In the genomic region with DNA sequence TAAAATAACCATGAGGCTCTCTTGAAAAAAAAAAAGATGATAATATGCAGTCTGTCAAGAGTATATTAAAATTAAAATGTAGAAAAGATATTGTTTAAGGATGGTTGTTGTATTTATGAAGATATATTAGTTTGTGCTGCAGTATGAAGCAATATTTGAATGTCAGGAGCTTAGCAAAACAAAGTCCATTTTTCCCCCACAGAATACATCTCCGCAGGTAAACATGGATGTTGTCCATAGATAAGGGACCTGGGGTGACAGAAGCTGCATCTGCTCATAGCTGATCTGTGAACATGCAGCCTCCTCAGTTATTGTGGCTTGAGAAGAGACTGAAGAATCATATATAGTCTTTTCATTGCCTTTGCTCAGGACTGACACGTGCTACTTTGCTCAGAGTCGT, we compare ENCODE assay signal across 30 cellular contexts.
"Had no signal": no experiment of that assay in that cellular context is flagged by ENCODE, and none has a peak within 500 bp of the region (broad histone marks: within the 10 kb centered on the region; RNA-seq: fewer than 3 reads in every experiment).

No MANE protein-coding gene starts in this region.

- FAIRE-seq: astrocyte, bronchial epithelial cell, endometrium, endothelial cell of umbilical vein had no signal

- H3K36me3 ChIP-seq: brain microvascular endothelial cell, esophagus squamous epithelium, gastroesophageal sphincter, heart right ventricle, WERI-Rb-1 had no signal

- H3K27ac ChIP-seq: brain microvascular endothelial cell, coronary artery, dorsolateral prefrontal cortex, epithelial cell of prostate, esophagus squamous epithelium, gastroesophageal sphincter, heart right ventricle, WERI-Rb-1 had no signal

- H3K9me3 ChIP-seq: esophagus squamous epithelium, gastroesophageal sphincter had no signal

- H3K4me1 ChIP-seq: esophagus squamous epithelium, gastroesophageal sphincter had no signal

- DNase-seq: activated B cell treated with CpG ODN at 0.5 μM for 24 hours; activated CD4-positive, alpha-beta T cell treated with anti-CD3 and anti-CD28 coated beads for 48 hours; activated CD4-positive, alpha-beta T cell treated with anti-CD3 and anti-CD28 coated beads, Interleukin-2, amount 50 U/mL, for 1 hour; activated CD4-positive, alpha-beta T cell treated with anti-CD3 and anti-CD28 coated beads, Interleukin-2, amount 50 U/mL, for 48 hours; activated CD8-positive, alpha-beta memory T cell treated with anti-CD3 and anti-CD28 coated beads for 24 hours; activated CD8-positive, alpha-beta T cell treated with anti-CD3 and anti-CD28 coated beads for 36 hours; activated effector memory CD4-positive, alpha-beta T cell treated with Interleukin-2 at 50 U/mL for 16 hours; activated gamma-delta T cell treated with Interleukin-2 at 50 U/mL for 16 hours; activated naive CD4-positive, alpha-beta T cell treated with anti-CD3 and anti-CD28 coated beads, Interleukin-2, amount 50 U/mL, for 16 hours; activated naive CD4-positive, alpha-beta T cell treated with Interleukin-2 at 50 U/mL for 16 hours; activated T-cell treated with anti-CD3 and anti-CD28 coated beads, Interleukin-2, amount 50 U/mL, for 4 hours; amniotic stem cell; anterior cingulate cortex; brain microvascular endothelial cell; dorsolateral prefrontal cortex; esophagus squamous epithelium; foreskin melanocyte; heart right ventricle; T-helper 17 cell; T1000; WERI-Rb-1 had no signal

- H3K27me3 ChIP-seq: brain microvascular endothelial cell, dorsolateral prefrontal cortex, esophagus squamous epithelium, gastroesophageal sphincter, heart right ventricle had no signal

- H3K4me3 ChIP-seq: coronary artery, dorsolateral prefrontal cortex, esophagus squamous epithelium, gastroesophageal sphincter, heart right ventricle had no signal

- ATAC-seq: activated CD4-positive, CD25-positive, alpha-beta regulatory T cell treated with anti-CD3 and anti-CD28 coated beads, Interleukin-2, amount 50 U/mL, for 24 hours; activated CD8-positive, alpha-beta T cell treated with anti-CD3 and anti-CD28 coated beads for 36 hours; activated T-cell treated with anti-CD3 and anti-CD28 coated beads, Interleukin-2, amount 50 U/mL, for 4 hours; activated T-helper 17 cell treated with anti-CD3 and anti-CD28 coated beads, Interleukin-2, amount 50 U/mL, for 72 hours; gastroesophageal sphincter; heart right ventricle; T-helper 17 cell had no signal
